ENCODE assay signal across 17 cellular contexts in the genomic region with DNA sequence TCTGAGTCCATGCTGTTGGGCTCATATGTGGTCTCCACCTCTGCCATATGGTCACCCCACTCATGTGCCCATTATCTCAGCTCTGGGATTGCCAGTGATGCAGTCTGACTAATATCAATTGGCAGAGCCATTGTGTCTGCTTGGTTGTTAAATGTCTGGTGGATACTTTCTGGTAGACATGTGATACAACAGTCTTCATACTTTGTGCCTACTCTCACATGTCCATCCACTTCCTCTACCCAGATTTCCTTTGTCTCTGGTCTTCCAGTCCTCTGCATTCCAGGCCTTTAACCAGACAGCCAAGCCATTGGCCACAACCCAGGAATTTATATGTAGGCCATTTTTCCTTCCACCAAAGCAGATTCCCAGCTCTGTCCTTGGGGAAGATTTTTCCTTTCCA. TPM values are rescaled to one million over a fixed set of nuclear protein-coding genes. Genes with fewer than 3 reads are reported as not detected.
DNase-seq lines count a peak whose midpoint lies in the region; ATAC-seq and TF ChIP-seq lines count a peak whose summit lies in the region.
"Had no signal": no experiment of that assay in that cellular context is flagged by ENCODE, and none has a peak within 500 bp of the region (broad histone marks: within the 10 kb centered on the region; RNA-seq: fewer than 3 reads in every experiment).

No MANE protein-coding gene starts in this region.

- CTCF ChIA-PET in CD4-positive, alpha-beta T cell (lab: Charles Lee), result interaction anchor here (3.5 to 3.8 kb wide), 2 partner anchors 23 to 32 kb away, joined by 71 to 105 read pairs; a partner anchor contains a TSS

- H3K27ac ChIP-seq in CD4-positive, alpha-beta T cell (ENCODE audit: low read depth, low read length), result no peak overlapping the region
- H3K27ac ChIP-seq: KMS-11, prostate gland had no signal

- peaks cover 52% of the 10 kb centered on the region for H3K4me1 Mint-ChIP-seq in CD4-positive, alpha-beta T cell (ENCODE audit: low read depth)
- peaks cover 58% of the 10 kb centered on the region for H3K4me1 Mint-ChIP-seq in activated naive CD8-positive, alpha-beta T cell (ENCODE audit: low read depth)

- no peaks in the 10 kb centered on the region for H3K27me3 Mint-ChIP-seq in CD4-positive, alpha-beta T cell
- no peaks in the 10 kb centered on the region for H3K27me3 Mint-ChIP-seq in activated naive CD8-positive, alpha-beta T cell
- H3K27me3 Mint-ChIP-seq: stimulated activated naive B cell treated with anti-CD40 and anti-IgM and Interleukin-4, amounts not matched to agents 10 μg/mL and 1 μg/mL and 100 μg/mL, for 72 hours had no signal

- no peaks in the 10 kb centered on the region for H3K36me3 Mint-ChIP-seq in CD4-positive, alpha-beta T cell (ENCODE audit: low read depth)
- no peaks in the 10 kb centered on the region for H3K36me3 Mint-ChIP-seq in activated naive CD8-positive, alpha-beta T cell

- peak overlapping the region; percentile 70 for H3K27ac Mint-ChIP-seq in CD4-positive, alpha-beta T cell
- H3K27ac Mint-ChIP-seq in activated naive CD8-positive, alpha-beta T cell, result peak overlapping the region; percentile 30

- H3K9me3 Mint-ChIP-seq in CD4-positive, alpha-beta T cell, result no peaks in the 10 kb centered on the region
- no peaks in the 10 kb centered on the region for H3K9me3 Mint-ChIP-seq in activated naive CD8-positive, alpha-beta T cell (ENCODE audit: low read depth)

- no peaks in the 10 kb centered on the region for H3K27me3 ChIP-seq in CD4-positive, alpha-beta T cell (ENCODE audit: control insufficient read depth, insufficient read depth, low read length)

- ATAC-seq in CD4-positive, alpha-beta T cell (ENCODE audit: poor library complexity), result no peak
- no peak for ATAC-seq in HG03521 (IDR thresholded peaks at IDR 0.05; ENCODE audit: unreplicated experiment)
- ATAC-seq: GM12878; left lobe of liver; Panc1; stimulated activated naive B cell treated with anti-CD40 and anti-IgM and Interleukin-4, amounts not matched to agents 10 μg/mL and 1 μg/mL and 100 μg/mL, for 72 hours had no signal

- no peaks in the 10 kb centered on the region for H3K9me3 ChIP-seq in CD4-positive, alpha-beta T cell (ENCODE audit: control insufficient read depth, low read length)
- H3K9me3 ChIP-seq: prostate gland, SK-N-SH had no signal

- no peak for TF ChIP-seq CTCF in CD4-positive, alpha-beta T cell (IDR thresholded peaks at IDR 0.05)

- intact Hi-C loops in CD4-positive, alpha-beta T cell (cut with DNase I, micrococcal nuclease), result loop anchor here (1.0 to 10.0 kb wide), 4 partner anchors 23 to 697 kb away; a partner anchor contains a TSS

- no peak for DNase-seq in CD4-positive, alpha-beta T cell
- peak; percentile 21 for DNase-seq in GM04503 (ENCODE audit: low read depth)
- DNase-seq in myocyte (ENCODE audit: low read depth), result peak; percentile 60
- no peak for DNase-seq in NCI-H1048 (lab: John Stamatoyannopoulos, UW)
- DNase-seq in NCI-H2196 (lab: John Stamatoyannopoulos, UW; ENCODE audit: unreplicated experiment), result no peak
- DNase-seq in amniotic stem cell (lab: John Stamatoyannopoulos, UW), result no peak
- DNase-seq: activated CD8-positive, alpha-beta memory T cell treated with anti-CD3 and anti-CD28 coated beads for 24 hours; NCI-H1105 treated with DMSO at 0.1 percent for 48 hours; SK-N-SH; stimulated activated naive B cell treated with anti-CD40 and anti-IgM and Interleukin-4, amounts not matched to agents 10 μg/mL and 1 μg/mL and 100 μg/mL, for 72 hours had no signal

- POLR2A ChIA-PET in CD4-positive, alpha-beta T cell (lab: Charles Lee), result interaction anchor here (0.9 to 3.8 kb wide), 3 partner anchors 11 to 35 kb away, joined by 4 to 97 read pairs (median 25); a partner anchor contains a TSS

- peak overlapping the region; percentile 14 for H3K4me3 Mint-ChIP-seq in CD4-positive, alpha-beta T cell
- H3K4me3 Mint-ChIP-seq in activated naive CD8-positive, alpha-beta T cell, result no peak overlapping the region
- H3K4me3 Mint-ChIP-seq: stimulated activated naive B cell treated with anti-CD40 and anti-IgM and Interleukin-4, amounts not matched to agents 10 μg/mL and 1 μg/mL and 100 μg/mL, for 72 hours had no signal

RNA-seq across cellular contexts. Expression of a gene that starts 30.8 kb away (rescaled TPM):
- total RNA-seq in CD4-positive, alpha-beta T cell, result 1 to 10 TPM; 7.0 to 7.3 TPM
- total RNA-seq in myocyte, result 28.4 and 28.5 TPM in 2 replicates
- 14.2 TPM for polyA plus RNA-seq in myocyte (2012)

Comparison
In these comparisons a context has a peak if more than half of its experiments do, and no peak if none do; other contexts are left out.
1. DNase-seq: peak in GM04503 (single experiment) and myocyte (single experiment); none in CD4-positive, alpha-beta T cell (0 of 10), NCI-H1048 (single experiment), NCI-H2196 (single experiment) and amniotic stem cell (single experiment).